ENCODE assay signal across 1 cellular context in genomic region chr9:34458013-34458966, GRCh38.
A peak's percentile ranks its signal among the peaks of the same experiment; 100 is the strongest.
TF ChIP-seq lines count a peak whose summit lies in the region.

Gene DNAI1 (plus strand): TSS chr9:34458805. CDS start chr9:34459006, 201 bp downstream.
Gene FAM219A (minus strand): TSS chr9:34458570. CDS start chr9:34458263, 307 bp downstream.

TF ChIP-seq in K562, 482 proteins besides CTCF, POLR2A, EP300 and RAD21 (continued from another document and continues in another):
- TF ChIP-seq CXXC5 (CRISPR knock-in tag; IDR thresholded peaks at IDR 0.05) (peak; percentile 65), KDM5B (IDR thresholded peaks at IDR 0.05; ENCODE audit: insufficient replicate concordance, low read depth, low read length) (peak; percentile 39), PKNOX1 (IDR thresholded peaks at IDR 0.05) (peak; percentile 43; the same call in 1 of the 2 replicates), NCOR1 (IDR thresholded peaks at IDR 0.05) (no peak), ZNF785 (CRISPR knock-in tag; IDR thresholded peaks at IDR 0.05) (no peak), MAFF (IDR thresholded peaks at IDR 0.05; ENCODE audit: low read length) (peak; percentile 43; the same call in 1 of the 2 replicates), TFAP4 (CRISPR knock-in tag; IDR thresholded peaks at IDR 0.05; ENCODE audit: borderline replicate concordance) (peak; percentile 99), C11orf30 (IDR thresholded peaks at IDR 0.05; ENCODE audit: low read depth) (peak; percentile 92), MBD2 (IDR thresholded peaks at IDR 0.05; ENCODE audit: borderline replicate concordance, low read depth) (no peak), RBM25 (IDR thresholded peaks at IDR 0.05; ENCODE audit: low read depth, low read length, severe bottlenecking) (no peak), RB1 (IDR thresholded peaks at IDR 0.05; ENCODE audit: low read depth) (peak; percentile 33; the same call in 1 of the 2 replicates), TAF1 (IDR thresholded peaks at IDR 0.05; ENCODE audit: control insufficient read depth, extremely low read depth, insufficient read depth, low read length, severe bottlenecking) (peak; percentile 59), EWSR1 (IDR thresholded peaks at IDR 0.05; ENCODE audit: borderline replicate concordance, low read depth, partially characterized antibody) (no peak), ZNF668 (CRISPR knock-in tag; IDR thresholded peaks at IDR 0.05) (no peak), SP1 (CRISPR knock-in tag; IDR thresholded peaks at IDR 0.05) (peak; percentile 87), NR4A1 (CRISPR knock-in tag; IDR thresholded peaks at IDR 0.05) (no peak), NR4A1 (tag; IDR thresholded peaks at IDR 0.05) (no peak), L3MBTL2 (IDR thresholded peaks at IDR 0.05) (peak; percentile 43), JUND (IDR thresholded peaks at IDR 0.05; ENCODE audit: borderline replicate concordance, low read depth, low read length) (peak; percentile 39), JUND (tag; IDR thresholded peaks at IDR 0.05; ENCODE audit: borderline replicate concordance, low read depth, low read length) (no peak; the same call in 2 of the 3 replicates), LARP7 (IDR thresholded peaks at IDR 0.05) (no peak), MAFG (tag; conservative IDR thresholded peaks at IDR 0.05) (peak; percentile 68), E2F3 (CRISPR knock-in tag; IDR thresholded peaks at IDR 0.05) (no peak), POLR2AphosphoS5 (IDR thresholded peaks at IDR 0.05; ENCODE audit: control insufficient read depth, insufficient read depth, low read depth, low read length) (peak; percentile 45; the same call in 1 of the 2 replicates), MNT (conservative IDR thresholded peaks at IDR 0.05) (peak in 1 of 2 experiments; percentile 44; a peak in 1 of 4 replicates), DDX20 (tag; IDR thresholded peaks at IDR 0.05; ENCODE audit: low read depth) (no peak), ZBTB1 (CRISPR knock-in tag; IDR thresholded peaks at IDR 0.05; ENCODE audit: borderline replicate concordance, low read depth) (peak; percentile 35; the same call in 1 of the 2 replicates), MEF2D (tag; conservative IDR thresholded peaks at IDR 0.05; ENCODE audit: low read depth) (no peak), E2F5 (CRISPR knock-in tag; IDR thresholded peaks at IDR 0.05) (no peak), KLF6 (CRISPR knock-in tag; IDR thresholded peaks at IDR 0.05; ENCODE audit: borderline replicate concordance) (no peak), SPI1 (IDR thresholded peaks at IDR 0.05; ENCODE audit: borderline replicate concordance, low read depth, low read length) (peak; percentile 32; the same call in 1 of the 2 replicates), ELF1 (tag; IDR thresholded peaks at IDR 0.05) (peak; percentile 97), ATF7 (IDR thresholded peaks at IDR 0.05) (peak; percentile 64), ZC3H11A (IDR thresholded peaks at IDR 0.05; ENCODE audit: low read depth, low read length) (no peak), E2F6 (IDR thresholded peaks at IDR 0.05; ENCODE audit: borderline replicate concordance in 1 of 2, extremely low read depth in 1 of 2, insufficient read depth in 1 of 2, insufficient read length in 1 of 2, low read depth in 1 of 2, low read length in 1 of 2, poor library complexity in 1 of 2, severe bottlenecking in 1 of 2) (peak in 1 of 2 experiments; percentile 45), RBFOX2 (IDR thresholded peaks at IDR 0.05; ENCODE audit: low read depth, low read length) (peak; percentile 78), ETS1 (conservative IDR thresholded peaks at IDR 0.05; ENCODE audit: control insufficient read depth, low read depth, low read length) (peak; percentile 45; the same call in 1 of the 2 replicates), PHB (CRISPR knock-in tag; IDR thresholded peaks at IDR 0.05) (no peak), ZNF707 (CRISPR knock-in tag; conservative IDR thresholded peaks at IDR 0.05) (no peak), SRF (CRISPR knock-in tag; IDR thresholded peaks at IDR 0.05) (peak in 1 of 2 experiments; percentile 61; a peak in 1 of 4 replicates), RFX1 (IDR thresholded peaks at IDR 0.05) (peak; percentile 85), ZNF318 (IDR thresholded peaks at IDR 0.05; ENCODE audit: borderline replicate concordance in 1 of 2, low read depth in 1 of 2) (no peak), E2F4 (CRISPR knock-in tag; IDR thresholded peaks at IDR 0.05; ENCODE audit: low read depth) (no peak), ZNF274 (IDR thresholded peaks at IDR 0.05; ENCODE audit: borderline replicate concordance, low read depth, low read length) (no peak), SAFB2 (IDR thresholded peaks at IDR 0.05; ENCODE audit: borderline replicate concordance, low read depth, low read length, severe bottlenecking) (no peak), MXD1 (CRISPR knock-in tag; IDR thresholded peaks at IDR 0.05; ENCODE audit: borderline replicate concordance, poor library complexity, severe bottlenecking) (no peak), POLR2AphosphoS2 (IDR thresholded peaks at IDR 0.05; ENCODE audit: low read length) (no peak), CBX5 (IDR thresholded peaks at IDR 0.05; ENCODE audit: borderline replicate concordance, low read depth) (no peak), THRB (CRISPR knock-in tag; conservative IDR thresholded peaks at IDR 0.05) (no peak), BCOR (IDR thresholded peaks at IDR 0.05) (no peak)
